1 cellular context compared by ENCODE assay signal in genomic region chr2:172084734-172085459, GRCh38.
A peak's percentile ranks its signal among the peaks of the same experiment; 100 is the strongest.
TF ChIP-seq lines count a peak whose summit lies in the region.

No MANE protein-coding gene starts in this region.

TF ChIP-seq in HepG2, 621 proteins besides CTCF, POLR2A, EP300 and RAD21 (continued from another document and continues in another):
- no peak; the same call in 1 of the 2 replicates for TF ChIP-seq ZNF562 (CRISPR knock-in tag; IDR thresholded peaks at IDR 0.05; ENCODE audit: borderline replicate concordance)
- TF ChIP-seq TEAD3 (CRISPR knock-in tag; optimal IDR thresholded peaks at IDR 0.05; ENCODE audit: borderline replicate concordance), result peak; percentile 44
- TF ChIP-seq ZNF383 (CRISPR knock-in tag; IDR thresholded peaks at IDR 0.05; ENCODE audit: borderline replicate concordance), result no peak
- no peak for TF ChIP-seq AKNA (CRISPR knock-in tag; IDR thresholded peaks at IDR 0.05; ENCODE audit: borderline replicate concordance)
- 0 out of 2 replicates have a peak, but pooled peaks have one; percentile 12 for TF ChIP-seq ZNF891 (CRISPR knock-in tag; IDR thresholded peaks at IDR 0.05)
- TF ChIP-seq POLR2AphosphoS2 (IDR thresholded peaks at IDR 0.05; ENCODE audit: low read depth, low read length), result no peak
- TF ChIP-seq ZMYM4 (CRISPR knock-in tag; IDR thresholded peaks at IDR 0.05), result no peak; the same call in 1 of the 2 replicates
- no peak for TF ChIP-seq MLLT10 (CRISPR knock-in tag; IDR thresholded peaks at IDR 0.05)
- TF ChIP-seq ZFX (CRISPR knock-in tag; IDR thresholded peaks at IDR 0.05; ENCODE audit: low read depth), result peak; percentile 65
- TF ChIP-seq CENPBD1 (CRISPR knock-in tag; IDR thresholded peaks at IDR 0.05; ENCODE audit: borderline replicate concordance, low read depth), result 0 out of 2 replicates have a peak, but pooled peaks have one; percentile 25
- TF ChIP-seq REST (IDR thresholded peaks at IDR 0.05; ENCODE audit: borderline replicate concordance in 1 of 2, low read depth in 1 of 2, low read length in 2 of 2), result no peak
- TF ChIP-seq PTBP1 (IDR thresholded peaks at IDR 0.05; ENCODE audit: low read depth, low read length, poor library complexity, severe bottlenecking), result no peak
- TF ChIP-seq ZNF761 (CRISPR knock-in tag; conservative IDR thresholded peaks at IDR 0.05), result peak; percentile 83
- TF ChIP-seq KDM6A (CRISPR knock-in tag; IDR thresholded peaks at IDR 0.05; ENCODE audit: low read depth), result no peak
- TF ChIP-seq TCF12 (IDR thresholded peaks at IDR 0.05), result no peak
- peak; percentile 72 for TF ChIP-seq TCF12 (CRISPR knock-in tag; IDR thresholded peaks at IDR 0.05)
- TF ChIP-seq GMEB1 (CRISPR knock-in tag; IDR thresholded peaks at IDR 0.05; ENCODE audit: borderline replicate concordance), result no peak
- TF ChIP-seq ZNF740 (CRISPR knock-in tag; IDR thresholded peaks at IDR 0.05), result no peak
- no peak for TF ChIP-seq SMARCE1 (IDR thresholded peaks at IDR 0.05; ENCODE audit: borderline replicate concordance)
- no peak for TF ChIP-seq TAF15 (IDR thresholded peaks at IDR 0.05; ENCODE audit: low read depth, low read length, poor library complexity, severe bottlenecking)
- peak; percentile 94 for TF ChIP-seq MYPOP (CRISPR knock-in tag; IDR thresholded peaks at IDR 0.05)
- TF ChIP-seq ZNF512 (CRISPR knock-in tag; IDR thresholded peaks at IDR 0.05), result no peak
- no peak for TF ChIP-seq ZBTB4 (CRISPR knock-in tag; IDR thresholded peaks at IDR 0.05; ENCODE audit: borderline replicate concordance)
- no peak for TF ChIP-seq NCOA1 (CRISPR knock-in tag; IDR thresholded peaks at IDR 0.05)
- TF ChIP-seq ARHGAP35 (CRISPR knock-in tag; IDR thresholded peaks at IDR 0.05; ENCODE audit: borderline replicate concordance), result no peak
- TF ChIP-seq ZNF558 (CRISPR knock-in tag; IDR thresholded peaks at IDR 0.05; ENCODE audit: borderline replicate concordance), result no peak
- TF ChIP-seq MTF2 (CRISPR knock-in tag; IDR thresholded peaks at IDR 0.05; ENCODE audit: borderline replicate concordance), result no peak
- no peak for TF ChIP-seq ZNF713 (CRISPR knock-in tag; IDR thresholded peaks at IDR 0.05)
- TF ChIP-seq ZNF639 (CRISPR knock-in tag; conservative IDR thresholded peaks at IDR 0.05), result no peak
- 0 out of 2 replicates have a peak, but pooled peaks have one; percentile 21 for TF ChIP-seq MXD3 (CRISPR knock-in tag; IDR thresholded peaks at IDR 0.05)
- no peak for TF ChIP-seq FOXP1 (IDR thresholded peaks at IDR 0.05)
- TF ChIP-seq FOXP1 (CRISPR knock-in tag; IDR thresholded peaks at IDR 0.05), result no peak
- no peak for TF ChIP-seq ZNF598 (CRISPR knock-in tag; IDR thresholded peaks at IDR 0.05; ENCODE audit: borderline replicate concordance)
- no peak for TF ChIP-seq KDM5A (IDR thresholded peaks at IDR 0.05; ENCODE audit: borderline replicate concordance, low read length)
- no peak for TF ChIP-seq LBX2 (CRISPR knock-in tag; IDR thresholded peaks at IDR 0.05; ENCODE audit: borderline replicate concordance)
- TF ChIP-seq MZF1 (CRISPR knock-in tag; IDR thresholded peaks at IDR 0.05; ENCODE audit: borderline replicate concordance), result no peak
- no peak for TF ChIP-seq ZNF30 (CRISPR knock-in tag; IDR thresholded peaks at IDR 0.05)
